8 cellular contexts compared by ENCODE assay signal in the genomic region with DNA sequence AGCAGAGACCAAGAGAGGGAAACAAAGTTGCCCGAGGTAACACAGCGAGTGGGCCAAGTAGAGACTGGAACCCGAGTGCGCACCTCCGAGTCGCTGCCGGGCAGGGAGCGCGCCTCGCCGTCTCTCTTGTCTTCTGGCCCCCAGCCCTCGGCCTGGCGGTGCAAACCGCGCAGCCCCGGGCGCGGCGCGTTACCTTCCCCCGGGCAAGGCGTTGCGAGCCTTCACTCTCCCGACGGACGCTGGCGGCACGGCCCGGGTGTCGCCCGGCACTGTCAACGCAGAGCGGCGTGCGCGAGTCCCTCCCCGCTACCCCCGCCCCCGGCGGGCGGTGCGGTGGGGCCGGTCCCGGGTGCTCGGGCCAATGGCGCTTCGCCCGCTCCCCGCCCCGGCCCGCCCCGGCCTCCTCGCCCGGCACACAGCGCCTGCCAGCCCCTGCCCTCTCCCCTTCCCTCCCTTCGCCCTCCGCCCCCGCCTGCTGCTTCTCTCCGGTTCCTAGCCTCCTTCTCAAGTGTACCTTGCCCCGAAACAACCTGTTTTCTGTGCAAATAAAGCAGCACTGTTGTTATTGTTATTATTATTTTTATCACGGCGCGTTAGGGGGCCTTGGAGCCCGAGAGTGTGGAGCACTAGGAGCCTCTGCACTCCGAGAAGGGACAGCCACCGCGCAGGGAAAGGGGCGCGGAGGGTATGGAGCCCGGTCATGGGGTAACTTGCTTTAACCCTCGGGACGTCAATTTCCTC. TPM values are rescaled to one million over a fixed set of nuclear protein-coding genes. Genes with fewer than 3 reads are reported as not detected.
DNase-seq lines count a peak whose midpoint lies in the region; ATAC-seq and TF ChIP-seq lines count a peak whose summit lies in the region.

A gene with protein sequence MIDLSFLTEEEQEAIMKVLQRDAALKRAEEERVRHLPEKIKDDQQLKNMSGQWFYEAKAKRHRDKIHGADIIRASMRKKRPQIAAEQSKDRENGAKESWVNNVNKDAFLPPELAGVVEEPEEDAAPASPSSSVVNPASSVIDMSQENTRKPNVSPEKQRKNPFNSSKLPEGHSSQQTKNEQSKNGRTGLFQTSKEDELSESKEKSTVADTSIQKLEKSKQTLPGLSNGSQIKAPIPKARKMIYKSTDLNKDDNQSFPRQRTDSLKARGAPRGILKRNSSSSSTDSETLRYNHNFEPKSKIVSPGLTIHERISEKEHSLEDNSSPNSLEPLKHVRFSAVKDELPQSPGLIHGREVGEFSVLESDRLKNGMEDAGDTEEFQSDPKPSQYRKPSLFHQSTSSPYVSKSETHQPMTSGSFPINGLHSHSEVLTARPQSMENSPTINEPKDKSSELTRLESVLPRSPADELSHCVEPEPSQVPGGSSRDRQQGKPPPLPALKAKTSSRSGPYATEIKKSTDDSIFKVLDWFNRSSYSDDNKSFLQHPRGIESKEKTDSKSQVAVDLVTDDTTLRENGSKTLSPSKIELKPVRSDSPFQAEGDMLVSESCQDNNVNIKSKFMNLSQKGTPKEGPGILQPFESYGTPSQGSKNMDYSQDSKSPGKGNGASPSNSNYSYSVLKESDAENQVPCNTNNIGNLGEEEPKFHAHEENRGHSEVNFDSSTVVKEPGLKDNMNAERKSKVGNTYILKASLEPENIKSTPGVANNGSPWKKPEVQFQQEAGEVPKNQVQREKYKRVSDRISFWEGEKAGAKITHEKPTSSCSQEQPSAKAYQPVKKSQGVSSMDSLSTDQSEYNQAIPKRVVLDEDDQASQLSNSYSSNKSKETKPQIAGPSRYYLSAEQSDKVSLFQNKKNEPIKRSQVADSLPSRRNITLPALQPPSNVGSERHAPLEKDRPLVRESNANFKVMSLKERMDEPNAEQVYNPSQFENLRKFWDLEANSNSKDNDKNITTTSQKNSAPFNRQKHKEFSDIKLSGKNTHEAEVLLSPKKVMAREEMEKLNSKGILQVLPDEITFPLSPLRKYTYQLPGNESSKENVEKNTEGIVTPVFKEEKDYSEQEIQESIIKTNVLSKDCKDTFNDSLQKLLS (N-terminal part only) (minus strand): TSS at position 271 of the 741 bp plus-strand sequence. CDS start 53,416 bp downstream, outside the sequence.

- intact Hi-C loops in ovary (cut with DNase I) = loop anchor here in 2 of 4 donors (5.0 to 10.0 kb wide), 2 partner anchors 49 to 116 kb away; no protein-coding TSS in a partner anchor

- TF ChIP-seq CTCF in cardiac muscle cell (IDR thresholded peaks at IDR 0.05; ENCODE audit: low read depth, low read length) = no peak
- TF ChIP-seq CTCF in ovary (IDR thresholded peaks at IDR 0.05) = no peak

- peak; percentile 19 for TF ChIP-seq POLR2A in ovary (IDR thresholded peaks at IDR 0.05)

- no peak within 1 kb of the TSS for H3K9ac ChIP-seq in HUES48 (ENCODE audit: low read depth, low read length)

- H3K4me1 Mint-ChIP-seq in activated naive CD8-positive, alpha-beta T cell (ENCODE audit: low read depth) = peaks cover 48% of the 10 kb centered on the region

- H3K9me3 Mint-ChIP-seq in activated naive CD8-positive, alpha-beta T cell (ENCODE audit: low read depth) = no peaks in the 10 kb centered on the region

- H3K9me3 ChIP-seq in HUES48 (ENCODE audit: control insufficient read depth, insufficient read depth, low read length) = no peaks in the 10 kb centered on the region
- no peaks in the 10 kb centered on the region for H3K9me3 ChIP-seq in cardiac muscle cell (ENCODE audit: low read depth)
- no peaks in the 10 kb centered on the region for H3K9me3 ChIP-seq in ovary
- H3K9me3 ChIP-seq in thymus (ENCODE audit: control insufficient read depth) = no peaks in the 10 kb centered on the region

- TF ChIP-seq EP300 in ovary (IDR thresholded peaks at IDR 0.05) = no peak

- H3K4me1 ChIP-seq in HUES48 (ENCODE audit: control insufficient read depth, insufficient read depth, low read length) (peaks cover 12% of the 10 kb centered on the region), cardiac muscle cell (ENCODE audit: low read depth) (no peaks in the 10 kb centered on the region), ovary (ENCODE audit: insufficient read depth) (peaks cover 3% of the 10 kb centered on the region), thymus (ENCODE audit: control insufficient read depth, insufficient read depth, low read length) (no peaks in the 10 kb centered on the region)

- peak within 1 kb of the TSS; percentile 54 for H3K27ac Mint-ChIP-seq in activated naive CD8-positive, alpha-beta T cell

- H3K36me3 Mint-ChIP-seq in activated naive CD8-positive, alpha-beta T cell = peaks cover 2% of the 10 kb centered on the region

- peak; percentile 4 for DNase-seq in DMS114 treated with DMSO at 0.1 percent for 48 hours (lab: John Stamatoyannopoulos, UW; ENCODE audit: unreplicated experiment)
- DNase-seq in cardiac muscle cell (ENCODE audit: low read depth in 1 of 2, low spot score in 1 of 2) = peak; percentile 46 to 86
- DNase-seq in ovary = peak; percentile 35 to 68 (median 61)

- peaks cover 40% of the 10 kb centered on the region for H3K27me3 ChIP-seq in HUES48 (ENCODE audit: control insufficient read depth, insufficient read depth, low read length)
- H3K27me3 ChIP-seq in cardiac muscle cell = peaks cover 50% of the 10 kb centered on the region
- H3K27me3 ChIP-seq in ovary = no peaks in the 10 kb centered on the region
- peaks cover 24% of the 10 kb centered on the region for H3K27me3 ChIP-seq in thymus (ENCODE audit: control insufficient read depth, insufficient read depth)

- WGBS in ovary, 3 donors = 1% methylated on average over 42 to 72 of the region's 72 CpGs
- 2% methylated on average over 72 of the region's 72 CpGs for WGBS in thymus

- H3K4me3 Mint-ChIP-seq in activated naive CD8-positive, alpha-beta T cell = peak within 1 kb of the TSS; percentile 90

- H3K27ac ChIP-seq in HUES48 (ENCODE audit: low read depth, low read length) (no peak within 1 kb of the TSS), cardiac muscle cell (no peak within 1 kb of the TSS), ovary (no peak within 1 kb of the TSS), thymus (ENCODE audit: low read depth) (peak within 1 kb of the TSS; percentile 47)

- H3K36me3 ChIP-seq in HUES48 (ENCODE audit: control insufficient read depth, insufficient read depth, low read length) (no peaks in the 10 kb centered on the region), cardiac muscle cell (no peaks in the 10 kb centered on the region), ovary (no peaks in the 10 kb centered on the region), thymus (ENCODE audit: control insufficient read depth, insufficient read depth) (no peaks in the 10 kb centered on the region)

- H3K27me3 Mint-ChIP-seq in activated naive CD8-positive, alpha-beta T cell = no peaks in the 10 kb centered on the region

- H3K4me3 ChIP-seq in HUES48 (ENCODE audit: low read depth, low read length) = peak within 1 kb of the TSS; percentile 86
- peak within 1 kb of the TSS; percentile 45 for H3K4me3 ChIP-seq in cardiac muscle cell
- H3K4me3 ChIP-seq in ovary = peak within 1 kb of the TSS; percentile 76
- H3K4me3 ChIP-seq in thymus (ENCODE audit: low read length) = peak within 1 kb of the TSS; percentile 50

- ATAC-seq in GM21390 (IDR thresholded peaks at IDR 0.05; ENCODE audit: unreplicated experiment) (peak; percentile 86), SK-N-SH treated with all-trans-retinoic acid at 6 μM for 48 hours (peak; percentile 84)

TF ChIP-seq in SK-N-SH treated with all-trans-retinoic acid at 6 μM for 48 hours, 23 proteins besides CTCF, POLR2A, EP300 and RAD21:
- TF ChIP-seq, protein P1, sequence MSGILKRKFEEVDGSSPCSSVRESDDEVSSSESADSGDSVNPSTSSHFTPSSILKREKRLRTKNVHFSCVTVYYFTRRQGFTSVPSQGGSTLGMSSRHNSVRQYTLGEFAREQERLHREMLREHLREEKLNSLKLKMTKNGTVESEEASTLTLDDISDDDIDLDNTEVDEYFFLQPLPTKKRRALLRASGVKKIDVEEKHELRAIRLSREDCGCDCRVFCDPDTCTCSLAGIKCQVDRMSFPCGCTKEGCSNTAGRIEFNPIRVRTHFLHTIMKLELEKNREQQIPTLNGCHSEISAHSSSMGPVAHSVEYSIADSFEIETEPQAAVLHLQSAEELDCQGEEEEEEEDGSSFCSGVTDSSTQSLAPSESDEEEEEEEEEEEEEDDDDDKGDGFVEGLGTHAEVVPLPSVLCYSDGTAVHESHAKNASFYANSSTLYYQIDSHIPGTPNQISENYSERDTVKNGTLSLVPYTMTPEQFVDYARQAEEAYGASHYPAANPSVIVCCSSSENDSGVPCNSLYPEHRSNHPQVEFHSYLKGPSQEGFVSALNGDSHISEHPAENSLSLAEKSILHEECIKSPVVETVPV (CRISPR knock-in tag; IDR thresholded peaks at IDR 0.05) = no peak
- TF ChIP-seq SNAI2 (CRISPR knock-in tag; IDR thresholded peaks at IDR 0.05) = no peak
- TF ChIP-seq, protein P2, sequence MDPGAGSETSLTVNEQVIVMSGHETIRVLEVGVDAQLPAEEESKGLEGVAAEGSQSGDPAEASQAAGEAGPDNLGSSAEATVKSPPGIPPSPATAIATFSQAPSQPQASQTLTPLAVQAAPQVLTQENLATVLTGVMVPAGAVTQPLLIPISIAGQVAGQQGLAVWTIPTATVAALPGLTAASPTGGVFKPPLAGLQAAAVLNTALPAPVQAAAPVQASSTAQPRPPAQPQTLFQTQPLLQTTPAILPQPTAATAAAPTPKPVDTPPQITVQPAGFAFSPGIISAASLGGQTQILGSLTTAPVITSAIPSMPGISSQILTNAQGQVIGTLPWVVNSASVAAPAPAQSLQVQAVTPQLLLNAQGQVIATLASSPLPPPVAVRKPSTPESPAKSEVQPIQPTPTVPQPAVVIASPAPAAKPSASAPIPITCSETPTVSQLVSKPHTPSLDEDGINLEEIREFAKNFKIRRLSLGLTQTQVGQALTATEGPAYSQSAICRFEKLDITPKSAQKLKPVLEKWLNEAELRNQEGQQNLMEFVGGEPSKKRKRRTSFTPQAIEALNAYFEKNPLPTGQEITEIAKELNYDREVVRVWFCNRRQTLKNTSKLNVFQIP (CRISPR knock-in tag; IDR thresholded peaks at IDR 0.05; ENCODE audit: borderline replicate concordance, low read depth) = no peak
- TF ChIP-seq ZNF70 (CRISPR knock-in tag; IDR thresholded peaks at IDR 0.05) = no peak
- TF ChIP-seq ISL1 (CRISPR knock-in tag; IDR thresholded peaks at IDR 0.05) = no peak
- TF ChIP-seq ZNF565 (CRISPR knock-in tag; conservative IDR thresholded peaks at IDR 0.05; ENCODE audit: low read depth) = no peak
- TF ChIP-seq ZFP3 (CRISPR knock-in tag; IDR thresholded peaks at IDR 0.05) = no peak
- no peak for TF ChIP-seq ESRRG (CRISPR knock-in tag; IDR thresholded peaks at IDR 0.05)

RNA-seq across cellular contexts. Expression of the gene that starts here (rescaled TPM):
- total RNA-seq in cardiac muscle cell (2.5 and 4.1 TPM in 2 replicates), ovary (10 to 100 TPM in 2 of 7 donors, 1 to 10 TPM in 5; 4.2 to 13.7 (median 8.2) TPM)
- polyA plus RNA-seq in cardiac muscle cell (1.2 and 1.7 TPM in 2 replicates), ovary (10 to 100 TPM in 1 of 2 donors, 1 to 10 TPM in 1; 7.9 to 26.1 TPM), thymus (22.2 TPM)

Comparison
In these comparisons a context has a peak if more than half of its experiments do, and no peak if none do; other contexts are left out.
1. DNase-seq: peak in every context shown above with its lines; median percentile 66 in cardiac muscle cell; 61 in ovary; 4 in DMS114 treated with DMSO at 0.1 percent for 48 hours.